8 cellular contexts compared by ENCODE assay signal in the genomic region with DNA sequence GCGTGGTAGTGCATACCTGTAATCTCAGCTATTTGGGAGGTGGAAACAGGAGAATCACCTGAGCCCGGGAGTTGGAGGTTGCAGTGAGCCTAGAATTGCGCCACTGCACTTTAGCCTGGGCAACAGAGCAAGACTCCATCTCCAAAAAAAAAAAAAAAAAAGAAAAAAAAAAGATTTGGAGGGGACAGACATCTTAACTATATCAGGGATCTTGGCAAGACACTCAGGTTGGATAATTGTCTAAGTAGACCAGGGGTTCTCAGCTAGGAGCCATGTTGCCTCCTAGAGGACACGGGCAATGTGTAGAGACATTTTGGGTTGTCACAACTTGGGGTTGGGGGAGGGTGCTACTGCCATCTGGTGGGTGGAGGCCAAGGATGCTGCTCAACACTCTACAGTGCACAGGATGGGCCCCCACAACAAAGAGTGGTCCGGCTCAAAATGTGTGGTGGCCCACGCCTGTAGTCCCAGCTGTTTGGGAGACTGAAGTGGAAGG. TPM values are rescaled to one million over a fixed set of nuclear protein-coding genes. Genes with fewer than 3 reads are reported as not detected.
DNase-seq lines count a peak whose midpoint lies in the region; ATAC-seq and TF ChIP-seq lines count a peak whose summit lies in the region.

No MANE protein-coding gene starts in this region.

- peak overlapping the region; percentile 84 for H3K27ac Mint-ChIP-seq in CD4-positive, alpha-beta T cell
- peak overlapping the region; percentile 77 for H3K27ac Mint-ChIP-seq in T-helper 1 cell treated with Interleukin-12 subunit alpha and Interleukin-12 subunit beta and Interleukin-4 antibody, amounts not matched to agents 30 μg/mL and 1 μg/mL, for 36 hours
- H3K27ac Mint-ChIP-seq in chondrocyte (ENCODE audit: unreplicated experiment) (peak overlapping the region; percentile 66), progenitor cell of endocrine pancreas (peak overlapping the region; percentile 81)

- ATAC-seq in CD4-positive, alpha-beta T cell (ENCODE audit: poor library complexity), result peak; percentile 30

- no peaks in the 10 kb centered on the region for H3K27me3 ChIP-seq in CD4-positive, alpha-beta T cell (ENCODE audit: control insufficient read depth, insufficient read depth, low read length)
- H3K27me3 ChIP-seq in HAP-1 (ENCODE audit: low read depth), result no peaks in the 10 kb centered on the region

- TF ChIP-seq CTCF in CD4-positive, alpha-beta T cell (IDR thresholded peaks at IDR 0.05), result peak; percentile 43
- TF ChIP-seq CTCF in chondrocyte (IDR thresholded peaks at IDR 0.05) (peak; percentile 77), progenitor cell of endocrine pancreas (IDR thresholded peaks at IDR 0.05; ENCODE audit: unreplicated experiment) (peak; percentile 56)

- no peaks in the 10 kb centered on the region for H3K27me3 Mint-ChIP-seq in CD4-positive, alpha-beta T cell
- H3K27me3 Mint-ChIP-seq in T-helper 1 cell treated with Interleukin-12 subunit alpha and Interleukin-12 subunit beta and Interleukin-4 antibody, amounts not matched to agents 30 μg/mL and 1 μg/mL, for 36 hours (ENCODE audit: low read depth), result no peaks in the 10 kb centered on the region
- H3K27me3 Mint-ChIP-seq in chondrocyte (ENCODE audit: low read depth) (no peaks in the 10 kb centered on the region), progenitor cell of endocrine pancreas (no peaks in the 10 kb centered on the region)

- H3K36me3 Mint-ChIP-seq in CD4-positive, alpha-beta T cell (ENCODE audit: low read depth), result peaks cover 45% of the 10 kb centered on the region
- H3K36me3 Mint-ChIP-seq in T-helper 1 cell treated with Interleukin-12 subunit alpha and Interleukin-12 subunit beta and Interleukin-4 antibody, amounts not matched to agents 30 μg/mL and 1 μg/mL, for 36 hours (ENCODE audit: low read depth), result peaks cover 19% of the 10 kb centered on the region
- H3K36me3 Mint-ChIP-seq in chondrocyte (ENCODE audit: low read depth) (peaks cover 8% of the 10 kb centered on the region), progenitor cell of endocrine pancreas (ENCODE audit: insufficient read depth) (peaks cover 4% of the 10 kb centered on the region)

- no peak overlapping the region for H3K4me3 ChIP-seq in HAP-1

- peaks cover 3% of the 10 kb centered on the region for H3K9me3 Mint-ChIP-seq in CD4-positive, alpha-beta T cell
- no peaks in the 10 kb centered on the region for H3K9me3 Mint-ChIP-seq in T-helper 1 cell treated with Interleukin-12 subunit alpha and Interleukin-12 subunit beta and Interleukin-4 antibody, amounts not matched to agents 30 μg/mL and 1 μg/mL, for 36 hours
- no peaks in the 10 kb centered on the region for H3K9me3 Mint-ChIP-seq in chondrocyte (ENCODE audit: low read depth)
- no peaks in the 10 kb centered on the region for H3K9me3 Mint-ChIP-seq in progenitor cell of endocrine pancreas (ENCODE audit: low read depth)

- POLR2A ChIA-PET in CD4-positive, alpha-beta T cell (lab: Charles Lee), result interaction anchor here (0.5 to 2.0 kb wide), 8 partner anchors 10 to 1524 kb away, joined by 3 to 13 read pairs (median 6); a partner anchor contains a TSS

- in situ Hi-C loops in HAP-1 (cut with MboI; ENCODE audit: low sequenced_read_pairs), result no loop called here

- intact Hi-C loops in CD4-positive, alpha-beta T cell (cut with DNase I, micrococcal nuclease), result loop anchor here (10.0 kb wide), 2 partner anchors 234 to 384 kb away; a partner anchor contains a TSS
- intact Hi-C loops in posterior vena cava (cut with DNase I), result no loop called here

- no peaks in the 10 kb centered on the region for H3K9me3 ChIP-seq in CD4-positive, alpha-beta T cell (ENCODE audit: control insufficient read depth, low read length)
- no peaks in the 10 kb centered on the region for H3K9me3 ChIP-seq in HAP-1

- CTCF ChIA-PET in CD4-positive, alpha-beta T cell (lab: Charles Lee), result interaction anchor here (1.0 to 5.0 kb wide), 5 partner anchors 13 to 135 kb away, joined by 3 to 29 read pairs (median 10); a partner anchor contains a TSS

- peak overlapping the region; percentile 86 for H3K4me3 Mint-ChIP-seq in CD4-positive, alpha-beta T cell
- H3K4me3 Mint-ChIP-seq in T-helper 1 cell treated with Interleukin-12 subunit alpha and Interleukin-12 subunit beta and Interleukin-4 antibody, amounts not matched to agents 30 μg/mL and 1 μg/mL, for 36 hours, result peak overlapping the region; percentile 64
- H3K4me3 Mint-ChIP-seq in chondrocyte (ENCODE audit: unreplicated experiment) (no peak overlapping the region), progenitor cell of endocrine pancreas (ENCODE audit: low read depth) (peak overlapping the region; percentile 53)

- H3K4me1 Mint-ChIP-seq in CD4-positive, alpha-beta T cell (ENCODE audit: low read depth), result peaks cover 72% of the 10 kb centered on the region
- peaks cover 49% of the 10 kb centered on the region for H3K4me1 Mint-ChIP-seq in T-helper 1 cell treated with Interleukin-12 subunit alpha and Interleukin-12 subunit beta and Interleukin-4 antibody, amounts not matched to agents 30 μg/mL and 1 μg/mL, for 36 hours (ENCODE audit: low read depth)
- H3K4me1 Mint-ChIP-seq in chondrocyte (ENCODE audit: low read depth) (peaks cover 68% of the 10 kb centered on the region), progenitor cell of endocrine pancreas (ENCODE audit: low read depth) (peaks cover 41% of the 10 kb centered on the region)

- H3K27ac ChIP-seq in CD4-positive, alpha-beta T cell (ENCODE audit: low read depth, low read length), result no peak overlapping the region

- peaks cover 27% of the 10 kb centered on the region for H3K4me1 ChIP-seq in HAP-1

- DNase-seq in CD4-positive, alpha-beta T cell, result peak in 9 of 10 experiments; percentile 31 to 62 (median 53)
- DNase-seq in HAP-1 (ENCODE audit: low spot score in 2 of 2) (peak; percentile 69 to 85), chondrocyte (ENCODE audit: low spot score) (no peak), progenitor cell of endocrine pancreas (ENCODE audit: low spot score, unreplicated experiment) (no peak), posterior vena cava (ENCODE audit: low spot score) (no peak), NCI-H226 (no peak), cerebellar nuclear complex (lab: John Stamatoyannopoulos, UW) (no peak)

- 0 out of 2 replicates have a peak, but pooled peaks cover 3% of the 10 kb centered on the region for H3K36me3 ChIP-seq in HAP-1 (replicated peaks)

RNA-seq across cellular contexts. Expression of a gene that starts 1.9 kb away (rescaled TPM):
- total RNA-seq in CD4-positive, alpha-beta T cell, result 10 to 100 TPM; 45.2 to 46.6 TPM
- total RNA-seq in chondrocyte (42.3 to 59.8 TPM (median 45.0 TPM) in 3 replicates), progenitor cell of endocrine pancreas (45.9 and 46.2 TPM in 2 replicates), posterior vena cava (10 to 100 TPM; 32.0 to 36.7 TPM)

RNA-seq across cellular contexts. Expression of a gene that starts 4.5 kb away (rescaled TPM):
- 10 to 100 TPM; 23.1 to 24.7 TPM for total RNA-seq in CD4-positive, alpha-beta T cell
- 20.8 to 24.7 TPM (median 24.2 TPM) in 3 replicates for total RNA-seq in chondrocyte
- total RNA-seq in progenitor cell of endocrine pancreas, result 38.8 and 40.1 TPM in 2 replicates
- total RNA-seq in posterior vena cava, result 10 to 100 TPM in 1 of 2 donors, 1 to 10 TPM in 1; 8.0 to 12.0 TPM

RNA-seq across cellular contexts. Expression of a gene that starts 9.1 kb away (rescaled TPM):
- total RNA-seq in CD4-positive, alpha-beta T cell, result 1 to 10 TPM; 1.7 to 1.8 TPM
- total RNA-seq in chondrocyte (20.9 to 26.5 TPM (median 23.5 TPM) in 3 replicates), progenitor cell of endocrine pancreas (23.0 and 23.9 TPM in 2 replicates), posterior vena cava (10 to 100 TPM in 1 of 2 donors, 1 to 10 TPM in 1; 8.6 to 13.6 TPM)

RNA-seq across cellular contexts. Expression of a gene that starts 14.5 kb away (rescaled TPM):
- total RNA-seq in CD4-positive, alpha-beta T cell, result 10 to 100 TPM; 11.2 to 11.8 TPM
- total RNA-seq in chondrocyte (6.1 to 7.9 TPM (median 6.4 TPM) in 3 replicates), progenitor cell of endocrine pancreas (14.6 and 15.3 TPM in 2 replicates), posterior vena cava (1 to 10 TPM; 3.6 to 4.3 TPM)

RNA-seq across cellular contexts. Expression of a gene that starts 15.9 kb away (rescaled TPM):
- total RNA-seq in CD4-positive, alpha-beta T cell, result 100 to 1,000 TPM; 209 to 212 TPM
- total RNA-seq in chondrocyte, result 119 to 137 TPM (median 129 TPM) in 3 replicates
- 275 and 281 TPM in 2 replicates for total RNA-seq in progenitor cell of endocrine pancreas
- total RNA-seq in posterior vena cava, result 10 to 100 TPM; 89.3 to 91.7 TPM

Comparison
In these comparisons a context has a peak if more than half of its experiments do, and no peak if none do; other contexts are left out.
1. DNase-seq: peak in CD4-positive, alpha-beta T cell (9 of 10) and HAP-1 (2 of 2); none in chondrocyte (single experiment), progenitor cell of endocrine pancreas (single experiment), posterior vena cava (single experiment), NCI-H226 (single experiment) and cerebellar nuclear complex (0 of 2).
2. intact Hi-C loops: an anchor here in CD4-positive, alpha-beta T cell (10.0 kb wide); none called in posterior vena cava.
3. Peak in every context shown above with its lines, with median percentiles within 50 percentile points of each other: H3K27ac Mint-ChIP-seq and CTCF ChIP-seq.